ENCODE assay signal across 19 cellular contexts in genomic region chr10:96672491-96673175, GRCh38. TPM values are rescaled to one million over a fixed set of nuclear protein-coding genes. Genes with fewer than 3 reads are reported as not detected.
DNase-seq lines count a peak whose midpoint lies in the region; ATAC-seq, FAIRE-seq and TF ChIP-seq lines count a peak whose summit lies in the region.
"Had no signal": no experiment of that assay in that cellular context is flagged by ENCODE, and none has a peak within 500 bp of the region (broad histone marks: within the 10 kb centered on the region; RNA-seq: fewer than 3 reads in every experiment).

No MANE protein-coding gene starts in this region.

- DNase-seq in CD8-positive, alpha-beta memory T cell: no peak
- DNase-seq in OCI-LY7 (ENCODE audit: low spot score) (no peak), HepG2 (ENCODE audit: low spot score) (no peak), sigmoid colon (no peak), activated gamma-delta T cell treated with Interleukin-2 at 50 U/mL for 16 hours (no peak), retina (no peak), H9 (no peak), DMS 273 (lab: John Stamatoyannopoulos, UW; ENCODE audit: unreplicated experiment) (no peak)
- DNase-seq: activated CD4-positive, alpha-beta T cell treated with anti-CD3 and anti-CD28 coated beads for 36 hours; activated T-cell treated with anti-CD3 and anti-CD28 coated beads, Interleukin-2, amount 50 U/mL, for 1 hour; amniotic stem cell; EL; HFFc6; MG63; NCI-H2029 treated with DMSO at 0.1 percent for 48 hours; NCI-H774; stimulated activated naive CD4-positive, alpha-beta T cell treated with Interleukin-2 at 50 U/mL for 16 hours had no signal

- H3K56ac ChIP-seq in H9 (ENCODE audit: insufficient read length, low read depth, low read length): no peak overlapping the region

- H3K4ac ChIP-seq in H9 (ENCODE audit: low read depth, low read length): no peak overlapping the region

- TF ChIP-seq EP300 in HepG2 (IDR thresholded peaks at IDR 0.05; ENCODE audit: low read depth in 2 of 2, low read length in 2 of 2): no peak
- no peak for TF ChIP-seq EP300 in HepG2 (CRISPR knock-in tag; IDR thresholded peaks at IDR 0.05; ENCODE audit: borderline replicate concordance)
- no peak for TF ChIP-seq EP300 in sigmoid colon (IDR thresholded peaks at IDR 0.05)

- intact Hi-C loops in OCI-LY7 (cut with micrococcal nuclease; ENCODE audit: unreplicated experiment) (loop anchor here (10.0 kb wide), 1 partner anchor 398 kb away; the partner anchor contains the start of gene BLNK), HepG2 (cut with micrococcal nuclease; ENCODE audit: unreplicated experiment) (loop anchor here (5.0 kb wide), 1 partner anchor 45 kb away; no protein-coding TSS in a partner anchor), sigmoid colon (cut with DNase I) (no loop called here)

- H3K4me1 Mint-ChIP-seq in CD8-positive, alpha-beta memory T cell: peaks cover 51 to 57% (median 53%) of the 10 kb centered on the region in 3 donors
- H3K4me1 Mint-ChIP-seq in H9: peaks cover 12 to 18% of the 10 kb centered on the region in 2 experiments

- H3K9me2 ChIP-seq in OCI-LY7 (ENCODE audit: insufficient read depth, low read length): no peaks in the 10 kb centered on the region

- H3K23me2 ChIP-seq in H9 (ENCODE audit: insufficient read length, low read depth, low read length, poor library complexity, severe bottlenecking): no peaks in the 10 kb centered on the region

- no peaks in the 10 kb centered on the region for H3K9me3 ChIP-seq in CD8-positive, alpha-beta memory T cell (ENCODE audit: low read length)
- no peaks in the 10 kb centered on the region for H3K9me3 ChIP-seq in OCI-LY7 (ENCODE audit: low read length)
- no peaks in the 10 kb centered on the region for H3K9me3 ChIP-seq in HepG2 (ENCODE audit: low read length)
- no peaks in the 10 kb centered on the region for H3K9me3 ChIP-seq in sigmoid colon
- no peaks in the 10 kb centered on the region for H3K9me3 ChIP-seq in H9 (ENCODE audit: control insufficient read depth, low read depth, low read length)
- H3K9me3 ChIP-seq: heart left ventricle, MG63 had no signal

- H3K9ac ChIP-seq in HepG2 (ENCODE audit: insufficient read depth, low read depth, low read length) (peak overlapping the region; percentile 54; the same call in 1 of the 2 replicates), H9 (ENCODE audit: extremely low read depth, insufficient read length, low read length) (no peak overlapping the region)

- H3K4me2 ChIP-seq in OCI-LY7 (ENCODE audit: low read length): peak overlapping the region; percentile 89
- H3K4me2 ChIP-seq in HepG2 (ENCODE audit: low read depth, low read length): peak overlapping the region; percentile 79
- H3K4me2 ChIP-seq in H9 (ENCODE audit: insufficient read depth, insufficient read length, low read length): no peak overlapping the region

- no peak overlapping the region for H2BK12ac ChIP-seq in H9 (ENCODE audit: insufficient read length, low read depth, low read length)

- no peak overlapping the region for H3K18ac ChIP-seq in H9 (ENCODE audit: insufficient read length, low read depth, low read length)

- H3K79me1 ChIP-seq in H9 (ENCODE audit: insufficient read depth, low read depth, low read length, poor library complexity, severe bottlenecking): no peaks in the 10 kb centered on the region

- H3K27ac ChIP-seq in CD8-positive, alpha-beta memory T cell (ENCODE audit: low read depth, low read length): no peak overlapping the region
- H3K27ac ChIP-seq in OCI-LY7 (ENCODE audit: low read depth, low read length, poor library complexity, severe bottlenecking) (peak overlapping the region; percentile 96), HepG2 (ENCODE audit: extremely low read length, insufficient read depth, low read length) (peak overlapping the region; percentile 89), sigmoid colon (peak overlapping the region in 3 of 4 donors; percentile 57 to 71 (median 70)), H9 (ENCODE audit: insufficient read length, low read depth, low read length) (no peak overlapping the region)

- H3K36me3 ChIP-seq in CD8-positive, alpha-beta memory T cell (ENCODE audit: insufficient read depth, low read length): no peaks in the 10 kb centered on the region
- H3K36me3 ChIP-seq in OCI-LY7 (ENCODE audit: insufficient read depth, low read length) (peaks cover 67% of the 10 kb centered on the region), HepG2 (replicated peaks in 1 of 2; ENCODE audit: control insufficient read depth in 1 of 2, insufficient read depth in 2 of 2, low read length in 2 of 2) (no peaks in the 10 kb centered on the region), sigmoid colon (no peaks in the 10 kb centered on the region)
- H3K36me3 ChIP-seq: heart left ventricle, MG63 had no signal

- no peak for TF ChIP-seq CTCF in OCI-LY7 (conservative IDR thresholded peaks at IDR 0.05; ENCODE audit: low read length)
- no peak for TF ChIP-seq CTCF in HepG2 (CRISPR knock-in tag; IDR thresholded peaks at IDR 0.05)
- no peak for TF ChIP-seq CTCF in sigmoid colon (IDR thresholded peaks at IDR 0.05)
- no peak for TF ChIP-seq CTCF in H9 (conservative IDR thresholded peaks at IDR 0.05)

- H4K8ac ChIP-seq in H9 (replicated peaks; ENCODE audit: insufficient read length, low read depth, low read length): no peak overlapping the region

- H3K4me3 ChIP-seq in CD8-positive, alpha-beta memory T cell (ENCODE audit: low read length): no peak overlapping the region
- peak overlapping the region; percentile 62 for H3K4me3 ChIP-seq in OCI-LY7 (ENCODE audit: low read depth, low read length, poor library complexity, severe bottlenecking)
- peak overlapping the region in 2 of 3 experiments; percentile 51 to 52; a peak in 1 of 6 replicates for H3K4me3 ChIP-seq in HepG2 (replicated peaks in 1 of 3; ENCODE audit: insufficient read depth in 1 of 3, low read depth in 2 of 3, low read length in 3 of 3)
- no peak overlapping the region for H3K4me3 ChIP-seq in sigmoid colon
- H3K4me3 ChIP-seq: MG63 had no signal

- H3K4me3 Mint-ChIP-seq in CD8-positive, alpha-beta memory T cell: peak overlapping the region; percentile 20 to 94 (median 73)
- H3K4me3 Mint-ChIP-seq in H9: no peak overlapping the region
- H3K4me3 Mint-ChIP-seq: activated CD4-positive, alpha-beta T cell treated with anti-CD3 and anti-CD28 coated beads for 36 hours; T-helper 2 cell treated with Interferon-gamma antibody and Interleukin-4, amounts not matched to agents 5 μg/mL and 100 μg/mL, for 36 hours had no signal

- no peak overlapping the region for H2BK20ac ChIP-seq in H9 (ENCODE audit: low read depth, low read length, poor library complexity, severe bottlenecking)

- ATAC-seq in HepG2: no peak
- ATAC-seq: activated CD4-positive, alpha-beta T cell treated with anti-CD3 and anti-CD28 coated beads for 36 hours had no signal

- H2AK5ac ChIP-seq in H9 (ENCODE audit: insufficient read length, low read length): no peak overlapping the region

- no peak overlapping the region for H3K23ac ChIP-seq in H9 (ENCODE audit: insufficient read length, low read depth, low read length)

- TF ChIP-seq RAD21 in HepG2 (CRISPR knock-in tag; IDR thresholded peaks at IDR 0.05): no peak

- H3K36me3 Mint-ChIP-seq in CD8-positive, alpha-beta memory T cell: no peaks in the 10 kb centered on the region
- no peaks in the 10 kb centered on the region for H3K36me3 Mint-ChIP-seq in H9 (ENCODE audit: insufficient read depth in 1 of 3, low read depth in 3 of 3)

- H4K20me1 ChIP-seq in OCI-LY7 (ENCODE audit: insufficient read depth, low read length) (peaks cover 42% of the 10 kb centered on the region), HepG2 (ENCODE audit: insufficient read depth, low read length) (no peaks in the 10 kb centered on the region), H9 (ENCODE audit: control insufficient read depth, insufficient read depth, insufficient read length) (no peaks in the 10 kb centered on the region)

- TF ChIP-seq POLR2A in HepG2 (IDR thresholded peaks at IDR 0.05; ENCODE audit: insufficient read depth in 1 of 2, low read depth in 2 of 2, low read length in 2 of 2) (no peak), sigmoid colon (IDR thresholded peaks at IDR 0.05) (no peak)

- H3K9me3 Mint-ChIP-seq in CD8-positive, alpha-beta memory T cell: no peaks in the 10 kb centered on the region
- no peaks in the 10 kb centered on the region for H3K9me3 Mint-ChIP-seq in H9
- H3K9me3 Mint-ChIP-seq: HFFc6; T-helper 2 cell treated with Interferon-gamma antibody and Interleukin-4, amounts not matched to agents 5 μg/mL and 100 μg/mL, for 36 hours had no signal

- H4K91ac ChIP-seq in H9 (ENCODE audit: insufficient read length, low read depth, low read length): no peak overlapping the region

- H4K5ac ChIP-seq in H9 (ENCODE audit: insufficient read length, low read depth, low read length): no peak overlapping the region

- H3K4me1 ChIP-seq in CD8-positive, alpha-beta memory T cell (ENCODE audit: insufficient read depth, low read length): peaks cover 36% of the 10 kb centered on the region
- H3K4me1 ChIP-seq in OCI-LY7 (ENCODE audit: insufficient read depth, low read length, poor library complexity, severe bottlenecking) (peaks cover 90% of the 10 kb centered on the region), HepG2 (ENCODE audit: insufficient read depth, low read length) (peaks cover 74% of the 10 kb centered on the region), sigmoid colon (peaks cover 0 to 15% (median 4%) of the 10 kb centered on the region in 4 donors), H9 (ENCODE audit: insufficient read depth, low read length) (no peaks in the 10 kb centered on the region)

- no peak overlapping the region for H3T11ph ChIP-seq in H9 (ENCODE audit: low read length)

- H3K27me3 Mint-ChIP-seq in CD8-positive, alpha-beta memory T cell: peaks cover 0 to 1% of the 10 kb centered on the region in 2 donors
- no peaks in the 10 kb centered on the region for H3K27me3 Mint-ChIP-seq in H9 (ENCODE audit: low read depth)
- H3K27me3 Mint-ChIP-seq: activated CD4-positive, alpha-beta T cell treated with anti-CD3 and anti-CD28 coated beads for 36 hours had no signal

- no peak overlapping the region for H2AFZ ChIP-seq in OCI-LY7 (ENCODE audit: low read length)
- H2AFZ ChIP-seq in HepG2 (ENCODE audit: low read length): no peak overlapping the region
- no peak overlapping the region for H2AFZ ChIP-seq in H9 (ENCODE audit: low read length)

- 88% methylated on average over 4 of the region's 4 CpGs for WGBS in HepG2 (ENCODE audit: low lambda C conversion rate)
- 87 to 96% methylated on average over 4 of the region's 4 CpGs for WGBS in sigmoid colon, 2 donors
- WGBS in H9 (ENCODE audit: extremely low coverage, insufficient read length, low lambda C conversion rate): no CpG with 5 or more reads among the region's 4 CpGs

- no peaks in the 10 kb centered on the region for H3K27me3 ChIP-seq in CD8-positive, alpha-beta memory T cell (ENCODE audit: insufficient read depth, low read length, poor library complexity, severe bottlenecking)
- H3K27me3 ChIP-seq in HepG2 (ENCODE audit: control insufficient read depth in 1 of 2, insufficient read depth in 2 of 2, low read length in 2 of 2) (no peaks in the 10 kb centered on the region), sigmoid colon (no peaks in the 10 kb centered on the region), H9 (ENCODE audit: insufficient read depth, low read length) (no peaks in the 10 kb centered on the region)
- H3K27me3 ChIP-seq: MG63 had no signal

- CTCF ChIA-PET in CD8-positive, alpha-beta memory T cell (lab: Charles Lee): interaction anchor here (0.9 kb wide), 1 partner anchor 8 kb away, joined by 3 read pairs; no protein-coding TSS in a partner anchor
- CTCF ChIA-PET in OCI-LY7 (lab: Charles Lee; ENCODE audit: unreplicated experiment) (interaction anchor here (0.9 to 1.6 kb wide), 4 partner anchors 15 to 83 kb away, joined by 3 to 4 read pairs (median 4); no protein-coding TSS in a partner anchor), HepG2 (lab: Yijun Ruan, JAX; ENCODE audit: low intra/inter-chr PET ratio, low total read pairs) (no interaction called here)

- POLR2A ChIA-PET in CD8-positive, alpha-beta memory T cell (lab: Charles Lee): interaction anchor here (0.7 kb wide), 1 partner anchor 9 kb away, joined by 5 read pairs; no protein-coding TSS in a partner anchor
- POLR2A ChIA-PET in OCI-LY7 (lab: Charles Lee): interaction anchor here (0.7 to 3.8 kb wide), 12 partner anchors 8 to 56 kb away, joined by 3 to 28 read pairs (median 6); no protein-coding TSS in a partner anchor
- POLR2A ChIA-PET in HepG2 (lab: Yijun Ruan, JAX): interaction anchor here (1.2 to 1.9 kb wide), 3 partner anchors 9 to 32 kb away, joined by 3 to 9 read pairs (median 3); no protein-coding TSS in a partner anchor

- BruUV-seq in OCI-LY7 (replicated peaks; lab: Mats Ljungman, UMichigan): no TSS peak
- BruUV-seq in HepG2 (replicated peaks; lab: Mats Ljungman, UMichigan): no TSS peak

- H3K14ac ChIP-seq in H9 (ENCODE audit: insufficient read depth, low read length): no peak overlapping the region

- H2BK120ac ChIP-seq in H9 (ENCODE audit: low read depth, low read length, poor library complexity, severe bottlenecking): no peak overlapping the region

- no peak overlapping the region for H2BK15ac ChIP-seq in H9 (ENCODE audit: low read depth, low read length)

- peak overlapping the region; percentile 72 to 97 (median 92) for H3K27ac Mint-ChIP-seq in CD8-positive, alpha-beta memory T cell
- H3K27ac Mint-ChIP-seq in H9: no peak overlapping the region
- H3K27ac Mint-ChIP-seq: activated CD4-positive, alpha-beta T cell treated with anti-CD3 and anti-CD28 coated beads for 36 hours; HFFc6; T-helper 2 cell treated with Interferon-gamma antibody and Interleukin-4, amounts not matched to agents 5 μg/mL and 100 μg/mL, for 36 hours had no signal

- in situ Hi-C loops in HepG2 (cut with HindIII; ENCODE audit: extremely low pct_ligation_motif_present, low pct_unique_long_range_greater_than_20kb): no loop called here

- FAIRE-seq in HepG2 (lab: Jason Lieb, UNC): no peak

- no peak overlapping the region for H2BK5ac ChIP-seq in H9 (ENCODE audit: insufficient read length, low read length)

- H3K79me2 ChIP-seq in OCI-LY7 (ENCODE audit: insufficient read depth, low read depth, low read length) (peaks cover 100% of the 10 kb centered on the region), HepG2 (ENCODE audit: insufficient read depth, low read length) (no peaks in the 10 kb centered on the region), H9 (ENCODE audit: insufficient read depth, low read length) (no peaks in the 10 kb centered on the region)

RNA-seq across cellular contexts. Expression of gene PIK3AP1, which starts 47.7 kb away (rescaled TPM):
- 1 to 10 TPM; 5.7 to 6.7 TPM for total RNA-seq in CD8-positive, alpha-beta memory T cell
- polyA plus RNA-seq in CD8-positive, alpha-beta memory T cell: 37.0 TPM
- total RNA-seq in OCI-LY7 (2014; rRNA removed; shearing (Covaris generic)): 132 and 152 TPM in 2 replicates
- total RNA-seq in OCI-LY7 (2022): 111 and 140 TPM in 2 replicates
- 13.8 and 18.5 TPM in 2 replicates for total RNA-seq in HepG2 (2016; rRNA removed; fragmentation: Illumina TruSeq; extraction: Trizol)
- 2.4 and 2.7 TPM in 2 replicates for total RNA-seq in HepG2 (2016; cell fraction: cytosol; rRNA removed; fragmentation: Illumina TruSeq; extraction: Trizol; ENCODE audit: low read depth)
- 12.7 and 17.4 TPM in 2 replicates for total RNA-seq in HepG2 (2016; cell fraction: insoluble cytoplasmic fraction; rRNA removed; fragmentation: Illumina TruSeq; extraction: Trizol)
- total RNA-seq in HepG2 (2016; cell fraction: membrane; rRNA removed; fragmentation: Illumina TruSeq; extraction: Trizol): 9.7 and 10.0 TPM in 2 replicates
- total RNA-seq in HepG2 (2016; cell fraction: nucleus; rRNA removed; fragmentation: Illumina TruSeq; extraction: Trizol): 9.3 and 9.7 TPM in 2 replicates
- 3.6 and 4.6 TPM in 2 replicates for polyA plus RNA-seq in HepG2 (2011; rRNA removed)
- polyA plus RNA-seq in HepG2 (2011; cell fraction: cytosol; rRNA removed): 3.8 and 6.8 TPM in 2 replicates
- polyA plus RNA-seq in HepG2 (2011; cell fraction: nucleus; rRNA removed): 1.4 and 3.6 TPM in 2 replicates
- 5.0 and 6.6 TPM in 2 replicates for polyA plus RNA-seq in HepG2 (2012)
- polyA plus RNA-seq in HepG2 (2016; cell fraction: cytosol; fragmentation: Illumina TruSeq; extraction: Trizol; ENCODE audit: low read depth): 1.0 and 1.1 TPM in 2 replicates
- polyA plus RNA-seq in HepG2 (2016; cell fraction: insoluble cytoplasmic fraction; fragmentation: Illumina TruSeq; extraction: Trizol; ENCODE audit: low read depth): 14.5 and 14.6 TPM in 2 replicates
- polyA plus RNA-seq in HepG2 (2016; cell fraction: membrane; fragmentation: Illumina TruSeq; extraction: Trizol; ENCODE audit: low read depth): 4.6 TPM in 2 replicates
- 7.6 and 7.8 TPM in 2 replicates for polyA plus RNA-seq in HepG2 (2016; cell fraction: nucleus; fragmentation: Illumina TruSeq; extraction: Trizol; ENCODE audit: insufficient read depth, low read depth)
- polyA minus RNA-seq in HepG2 (2011; rRNA and poly(A)+ RNA removed; ENCODE audit: low replicate concordance): 0.63 and 5.2 TPM in 2 replicates
- 2.9 and 6.4 TPM in 2 replicates for polyA minus RNA-seq in HepG2 (2011; cell fraction: cytosol; rRNA and poly(A)+ RNA removed)
- polyA minus RNA-seq in HepG2 (2011; cell fraction: nucleus; rRNA and poly(A)+ RNA removed): 3.2 and 7.1 TPM in 2 replicates
- 10 to 100 TPM in 2 of 4 donors, 1 to 10 TPM in 2; 6.1 to 13.2 (median 9.9) TPM for total RNA-seq in sigmoid colon
- polyA plus RNA-seq in sigmoid colon: 10 to 100 TPM in 2 of 3 donors, 1 to 10 TPM in 1; 7.2 to 22.0 (median 11.6) TPM
- 1.5 and 1.7 TPM in 2 replicates for total RNA-seq in H9 (2021)

Comparison
In these comparisons a context has a peak if more than half of its experiments do, and no peak if none do; other contexts are left out.
1. H3K27ac ChIP-seq: peak in OCI-LY7 (single experiment), HepG2 (single experiment) and sigmoid colon (3 of 4); none in CD8-positive, alpha-beta memory T cell (single experiment) and H9 (single experiment).
2. H3K4me3 ChIP-seq: peak in OCI-LY7 (single experiment) and HepG2 (2 of 3); none in CD8-positive, alpha-beta memory T cell (single experiment) and sigmoid colon (0 of 4).
3. H3K27ac Mint-ChIP-seq: peak in CD8-positive, alpha-beta memory T cell (8 of 8); none in H9 (0 of 3).
4. H3K4me3 Mint-ChIP-seq: peak in CD8-positive, alpha-beta memory T cell (7 of 7); none in H9 (0 of 2).